14 cellular contexts compared by ENCODE assay signal in genomic region chr13:73303858-73304257, GRCh38.
DNase-seq lines count a peak whose midpoint lies in the region; ATAC-seq and TF ChIP-seq lines count a peak whose summit lies in the region.
"Had no signal": no experiment of that assay in that cellular context is flagged by ENCODE, and none has a peak within 500 bp of the region (broad histone marks: within the 10 kb centered on the region; RNA-seq: fewer than 3 reads in every experiment).

No MANE protein-coding gene starts in this region.

- H3K4me1 Mint-ChIP-seq in CD4-positive, alpha-beta T cell (ENCODE audit: low read depth), result no peaks in the 10 kb centered on the region
- H3K4me1 Mint-ChIP-seq: neural crest cell had no signal

- H3K4me3 Mint-ChIP-seq in CD4-positive, alpha-beta T cell, result no peak overlapping the region
- H3K4me3 Mint-ChIP-seq: activated naive CD8-positive, alpha-beta T cell; neural crest cell had no signal

- CTCF ChIA-PET in CD4-positive, alpha-beta T cell (lab: Charles Lee), result no interaction called here

- 59% methylated on average over 6 of the region's 6 CpGs for WGBS in suprapubic skin

- TF ChIP-seq CTCF in astrocyte of the spinal cord (IDR thresholded peaks at IDR 0.05; ENCODE audit: low read depth, low read length) (no peak), suprapubic skin (IDR thresholded peaks at IDR 0.05) (no peak)
- no peak for TF ChIP-seq CTCF in CD4-positive, alpha-beta T cell (IDR thresholded peaks at IDR 0.05)

- no peak for TF ChIP-seq EP300 in suprapubic skin (IDR thresholded peaks at IDR 0.05)

- POLR2A ChIA-PET in CD4-positive, alpha-beta T cell (lab: Charles Lee), result no interaction called here

- H3K27ac ChIP-seq in CD4-positive, alpha-beta T cell (ENCODE audit: low read depth, low read length), result no peak overlapping the region
- H3K27ac ChIP-seq in suprapubic skin, result no peak overlapping the region
- H3K27ac ChIP-seq: dorsolateral prefrontal cortex, left lung, skin epidermis had no signal

- no peaks in the 10 kb centered on the region for H3K27me3 Mint-ChIP-seq in CD4-positive, alpha-beta T cell
- H3K27me3 Mint-ChIP-seq: activated naive CD8-positive, alpha-beta T cell had no signal

- H3K4me3 ChIP-seq in astrocyte of the spinal cord (ENCODE audit: low read depth, low read length) (no peak overlapping the region), skeletal muscle cell (ENCODE audit: low read depth, low read length) (no peak overlapping the region), suprapubic skin (no peak overlapping the region)
- H3K4me3 ChIP-seq: dorsolateral prefrontal cortex, left lung, skin epidermis had no signal

- ATAC-seq in CD4-positive, alpha-beta T cell (ENCODE audit: poor library complexity), result no peak
- ATAC-seq: left lung had no signal

- no peaks in the 10 kb centered on the region for H3K9me3 Mint-ChIP-seq in CD4-positive, alpha-beta T cell

- no peak for TF ChIP-seq POLR2A in suprapubic skin (IDR thresholded peaks at IDR 0.05)

- DNase-seq in ELR (ENCODE audit: low read depth) (peak; percentile 93), HK-2 (ENCODE audit: unreplicated experiment) (peak; percentile 43), astrocyte of the spinal cord (ENCODE audit: low read depth, low spot score) (peak; percentile 21), skeletal muscle cell (ENCODE audit: low read depth) (peak; percentile 29), suprapubic skin (ENCODE audit: low spot score in 2 of 2) (no peak), occipital lobe (lab: John Stamatoyannopoulos, UW) (no peak), NOMO-1 treated with DMSO at 0.1 percent for 48 hours (lab: John Stamatoyannopoulos, UW; ENCODE audit: unreplicated experiment) (no peak)
- no peak for DNase-seq in CD4-positive, alpha-beta T cell
- DNase-seq: Caco-2, left lung had no signal

- no peaks in the 10 kb centered on the region for H3K4me1 ChIP-seq in suprapubic skin

- no peaks in the 10 kb centered on the region for H3K36me3 Mint-ChIP-seq in CD4-positive, alpha-beta T cell (ENCODE audit: low read depth)
- H3K36me3 Mint-ChIP-seq: activated naive CD8-positive, alpha-beta T cell had no signal

- no peaks in the 10 kb centered on the region for H3K36me3 ChIP-seq in suprapubic skin
- H3K36me3 ChIP-seq: left lung had no signal

- in situ Hi-C loops in astrocyte of the spinal cord (cut with HindIII; ENCODE audit: low sequenced_read_pairs), result no loop called here

- no peaks in the 10 kb centered on the region for H3K9me3 ChIP-seq in CD4-positive, alpha-beta T cell (ENCODE audit: control insufficient read depth, low read length)
- no peaks in the 10 kb centered on the region for H3K9me3 ChIP-seq in suprapubic skin
- H3K9me3 ChIP-seq: Caco-2, left lung had no signal

- no peaks in the 10 kb centered on the region for H3K27me3 ChIP-seq in CD4-positive, alpha-beta T cell (ENCODE audit: control insufficient read depth, insufficient read depth, low read length)
- no peaks in the 10 kb centered on the region for H3K27me3 ChIP-seq in suprapubic skin
- H3K27me3 ChIP-seq: left lung had no signal

- intact Hi-C loops in CD4-positive, alpha-beta T cell (cut with DNase I, micrococcal nuclease), result no loop called here

- H3K27ac Mint-ChIP-seq in CD4-positive, alpha-beta T cell, result no peak overlapping the region
- H3K27ac Mint-ChIP-seq: activated naive CD8-positive, alpha-beta T cell had no signal

Comparison
In these comparisons a context has a peak if more than half of its experiments do, and no peak if none do; other contexts are left out.
1. DNase-seq: peak in ELR (single experiment), HK-2 (single experiment), astrocyte of the spinal cord (single experiment) and skeletal muscle cell (single experiment); none in CD4-positive, alpha-beta T cell (0 of 10), suprapubic skin (0 of 2), occipital lobe (single experiment) and NOMO-1 treated with DMSO at 0.1 percent for 48 hours (single experiment).